ENCODE assay signal across 5 cellular contexts in the genomic region with DNA sequence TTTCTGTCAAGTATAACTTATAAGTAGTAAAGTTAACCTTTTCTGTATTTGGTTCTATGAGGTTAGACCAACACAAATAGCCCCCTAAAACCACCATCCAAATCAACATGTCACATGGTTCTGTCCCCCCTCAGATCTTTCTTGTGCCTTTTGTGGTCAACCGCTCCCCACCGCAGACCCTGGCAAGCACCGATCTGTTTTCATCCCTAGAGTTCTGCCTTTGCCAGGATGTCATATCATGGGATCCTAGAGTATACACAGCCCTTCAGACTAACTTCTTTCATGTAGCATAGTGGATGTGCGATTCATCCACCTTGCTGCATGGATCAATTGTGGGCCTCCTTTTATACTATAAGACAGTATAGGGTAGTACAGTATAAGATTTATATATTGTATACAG.
"Had no signal": no experiment of that assay in that cellular context is flagged by ENCODE, and none has a peak within 500 bp of the region (broad histone marks: within the 10 kb centered on the region; RNA-seq: fewer than 3 reads in every experiment).

No MANE protein-coding gene starts in this region.

- DNase-seq: H9, HCEC 1CT, IMR-90 had no signal

- H3K4me3 ChIP-seq: GM23338, K562 had no signal

- H3K4me3 Mint-ChIP-seq: GM23338, H9 had no signal

- H3K9me3 Mint-ChIP-seq: GM23338, H9 had no signal

- H3K27ac Mint-ChIP-seq: GM23338, H9 had no signal

- ATAC-seq: GM23338, K562 had no signal
